Comparison of ENCODE assay signal across 9 cellular contexts in the genomic region with DNA sequence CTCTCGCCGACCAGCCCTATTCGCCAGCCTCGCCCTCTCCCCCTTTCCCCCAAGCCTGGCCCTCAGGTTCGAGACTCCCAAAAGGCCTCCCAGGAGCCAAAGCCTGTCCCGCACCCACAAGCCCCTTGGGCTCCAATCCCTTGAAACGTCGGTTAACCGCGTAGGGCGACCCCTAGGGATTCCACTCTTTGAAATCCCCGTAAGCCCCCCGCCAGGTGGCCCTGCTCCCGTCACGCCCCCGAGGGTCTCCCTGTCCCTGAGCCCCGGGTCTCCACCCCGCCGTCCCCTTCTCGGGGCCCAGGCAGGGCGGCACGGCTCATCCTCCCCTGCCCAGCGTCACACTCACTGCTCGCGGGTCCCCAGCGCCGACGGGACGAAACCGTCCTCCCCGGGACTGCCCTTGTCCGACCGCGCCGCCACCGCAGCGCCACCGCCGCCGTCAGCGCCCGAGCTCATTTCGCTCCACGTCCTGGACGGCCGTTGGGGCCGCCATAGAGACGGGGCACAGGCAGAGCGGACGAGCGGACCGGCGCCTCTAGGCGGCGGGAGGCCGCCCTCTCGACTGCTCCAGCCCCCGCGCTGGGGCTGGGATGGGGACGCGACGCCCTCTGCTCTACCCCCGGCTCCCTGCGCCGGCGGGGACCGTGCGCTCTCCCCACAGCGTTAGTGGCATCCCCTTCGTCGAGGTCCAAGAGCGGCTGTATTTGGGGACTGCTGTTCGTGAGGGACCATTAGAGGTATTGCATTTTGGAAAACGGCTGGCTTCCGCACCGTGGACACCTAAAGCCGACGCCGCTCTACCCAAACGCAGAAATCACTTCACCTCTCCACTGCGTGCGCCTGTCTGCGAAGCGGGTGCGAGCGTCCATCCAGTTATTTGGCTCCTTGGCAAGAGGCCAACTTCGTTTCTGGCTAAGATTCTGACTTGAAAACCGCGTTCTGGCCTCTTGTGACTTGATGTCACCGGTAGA. TPM values are rescaled to one million over a fixed set of nuclear protein-coding genes. Genes with fewer than 3 reads are reported as not detected.
DNase-seq lines count a peak whose midpoint lies in the region; ATAC-seq, FAIRE-seq and TF ChIP-seq lines count a peak whose summit lies in the region.
"Had no signal": no experiment of that assay in that cellular context is flagged by ENCODE, and none has a peak within 500 bp of the region (broad histone marks: within the 10 kb centered on the region; RNA-seq: fewer than 3 reads in every experiment).

A gene (minus strand): TSS at position 510 of the 971 bp plus-strand sequence. CDS start 54 bp downstream, at position 456.

- peak within 1 kb of the TSS; percentile 70 to 90 for H3K9ac ChIP-seq in kidney (ENCODE audit: low read length in 2 of 2)

- H3K27ac ChIP-seq in kidney (ENCODE audit: low read depth in 2 of 2, low read length in 2 of 2): peak within 1 kb of the TSS; percentile 87 to 88

- DNase-seq in AG09319 (ENCODE audit: extremely low read depth, low read depth): peak; percentile 64
- DNase-seq in NCI-H2227 treated with DMSO at 0.1 percent for 48 hours (lab: John Stamatoyannopoulos, UW): peak; percentile 83
- DNase-seq in activated CD4-positive, CD25-positive, alpha-beta regulatory T cell treated with anti-CD3 and anti-CD28 coated beads, Interleukin-2, amount 50 U/mL, for 16 hours (ENCODE audit: low read depth, low spot score): peak; percentile 61
- DNase-seq in central memory CD4-positive, alpha-beta T cell: peak; percentile 77
- peak; percentile 94 for DNase-seq in kidney
- DNase-seq in stimulated activated CD4-positive, alpha-beta T cell treated with anti-CD3 and anti-CD28 coated beads, Interleukin-15, amount 100 ng/mL, for 24 hours: peak; percentile 87

- TF ChIP-seq CTCF in AG09319 (IDR thresholded peaks at IDR 0.05; ENCODE audit: low read depth, low read length) (no peak; the same call in 1 of the 2 replicates), kidney (IDR thresholded peaks at IDR 0.05; ENCODE audit: borderline replicate concordance, extremely low read depth, insufficient read depth) (peak; percentile 33)

- H3K4me1 ChIP-seq in kidney (ENCODE audit: control insufficient read depth in 1 of 2, insufficient read depth in 1 of 2, low read depth in 1 of 2, low read length in 2 of 2): peaks cover 0 to 2% of the 10 kb centered on the region in 2 donors

- no peaks in the 10 kb centered on the region for H3K9me3 ChIP-seq in kidney (ENCODE audit: control insufficient read depth in 1 of 2, low read length in 2 of 2)

- intact Hi-C loops in kidney (cut with DNase I): no loop called here

- FAIRE-seq in kidney (lab: Jason Lieb, UNC): no peak
- FAIRE-seq: endometrium had no signal

- H3K4me3 ChIP-seq in kidney (ENCODE audit: low read length in 2 of 2): peak within 1 kb of the TSS; percentile 79 to 98

- peaks cover under 1 to 3% of the 10 kb centered on the region in 2 donors for H3K36me3 ChIP-seq in kidney (ENCODE audit: control insufficient read depth in 1 of 2, insufficient read depth in 2 of 2, low read length in 2 of 2)

- peak; percentile 90 for ATAC-seq in GM18909 (IDR thresholded peaks at IDR 0.05; ENCODE audit: poor library complexity, unreplicated experiment)
- peak; percentile 87 for ATAC-seq in HG03159 (IDR thresholded peaks at IDR 0.05; ENCODE audit: unreplicated experiment)

RNA-seq across cellular contexts. Expression of the gene that starts here (rescaled TPM):
- 18.0 TPM for total RNA-seq in kidney
- polyA plus RNA-seq in kidney (ENCODE audit: insufficient read depth, low read depth, low replicate concordance): 20.5 TPM

Comparison
In these comparisons a context has a peak if more than half of its experiments do, and no peak if none do; other contexts are left out.
1. Peak in every context shown above with its lines: DNase-seq, ATAC-seq, H3K4me3 ChIP-seq and H3K27ac ChIP-seq.